Comparison of ENCODE assay signal across 14 cellular contexts in genomic region chr2:234679151-234679765, GRCh38.
DNase-seq lines count a peak whose midpoint lies in the region; ATAC-seq, FAIRE-seq and TF ChIP-seq lines count a peak whose summit lies in the region.
"Had no signal": no experiment of that assay in that cellular context is flagged by ENCODE, and none has a peak within 500 bp of the region (broad histone marks: within the 10 kb centered on the region; RNA-seq: fewer than 3 reads in every experiment).

No MANE protein-coding gene starts in this region.

- peak overlapping the region; percentile 53 for H2AK9ac ChIP-seq in IMR-90 (replicated peaks; ENCODE audit: low read depth, low read length, poor library complexity)

- BruUV-seq in IMR-90 (replicated peaks; lab: Mats Ljungman, UMichigan): no TSS peak
- BruUV-seq in MCF 10A (replicated peaks; lab: Mats Ljungman, UMichigan): no TSS peak
- BruUV-seq in HepG2 (replicated peaks; lab: Mats Ljungman, UMichigan): no TSS peak

- H3K4me3 ChIP-seq in IMR-90 (ENCODE audit: insufficient read depth, low read depth, low read length) (peak overlapping the region; percentile 5; the same call in 1 of the 2 replicates), HepG2 (replicated peaks in 1 of 3; ENCODE audit: insufficient read depth in 1 of 3, low read depth in 2 of 3, low read length in 3 of 3) (no peak overlapping the region), suprapubic skin (no peak overlapping the region)
- H3K4me3 ChIP-seq: lung had no signal

- ATAC-seq in IMR-90 (ENCODE audit: low read depth) (peak; percentile 8; the same call in 1 of the 2 replicates), HepG2 (no peak), left lobe of liver (no peak), HG02759 (IDR thresholded peaks at IDR 0.05; ENCODE audit: unreplicated experiment) (no peak), GM18520 (IDR thresholded peaks at IDR 0.05; ENCODE audit: unreplicated experiment) (no peak)

- peak overlapping the region; percentile 99 for H2BK15ac ChIP-seq in IMR-90 (ENCODE audit: low read depth, low read length)

- H3K36me3 Mint-ChIP-seq in MCF 10A (ENCODE audit: insufficient read depth, unreplicated experiment): peaks cover 6% of the 10 kb centered on the region
- H3K36me3 Mint-ChIP-seq: activated CD4-positive, alpha-beta memory T cell treated with anti-CD3 and anti-CD28 coated beads for 36 hours; brain had no signal

- H3K27me3 Mint-ChIP-seq in MCF 10A (ENCODE audit: insufficient read depth, unreplicated experiment): no peaks in the 10 kb centered on the region

- H3K23ac ChIP-seq in IMR-90 (ENCODE audit: low read depth, low read length): peak overlapping the region; percentile 93

- POLR2A ChIA-PET in IMR-90 (lab: Charles Lee; ENCODE audit: unreplicated experiment) (interaction anchor here (0.9 to 1.0 kb wide), 2 partner anchors 16 to 270 kb away, joined by 3 read pairs; no protein-coding TSS in a partner anchor), MCF 10A (lab: Yijun Ruan, JAX) (interaction anchor here (0.6 to 1.0 kb wide), 5 partner anchors 9 to 651 kb away, joined by 3 to 4 read pairs (median 3); no protein-coding TSS in a partner anchor), HepG2 (lab: Yijun Ruan, JAX) (interaction anchor here (0.9 to 11.7 kb wide), 16 partner anchors 13 to 427 kb away, joined by 3 to 484 read pairs (median 5); no protein-coding TSS in a partner anchor)

- H3K4ac ChIP-seq in IMR-90 (ENCODE audit: low read depth, low read length): peak overlapping the region; percentile 95

- peak overlapping the region; percentile 93 for H2BK5ac ChIP-seq in IMR-90 (ENCODE audit: low read depth, low read length, poor library complexity, severe bottlenecking)

- WGBS in IMR-90 (ENCODE audit: extremely low coverage in 2 of 2, insufficient read length in 1 of 2), 2 experiments: 70% methylated on average over 2 of the region's 13 CpGs; no CpG with 5 or more reads in 1 of the 2 experiments
- WGBS in HepG2 (ENCODE audit: low lambda C conversion rate): 80% methylated on average over 13 of the region's 13 CpGs
- WGBS in suprapubic skin: 65% methylated on average over 13 of the region's 13 CpGs

- H4K8ac ChIP-seq in IMR-90 (ENCODE audit: low read depth in 2 of 2, low read length in 2 of 2): peak overlapping the region; percentile 84 to 93

- H3K79me1 ChIP-seq in IMR-90 (ENCODE audit: low read depth in 1 of 2, low read length in 2 of 2): peaks cover 0 to 40% of the 10 kb centered on the region in 2 experiments; a peak in 2 of 4 replicates

- dilution Hi-C loops in IMR-90 (cut with HindIII; ENCODE audit: low sequenced_read_pairs, unreplicated experiment): no loop called here

- peak overlapping the region; percentile 80 for H3K4me2 ChIP-seq in IMR-90 (ENCODE audit: low read depth, low read length)
- H3K4me2 ChIP-seq in HepG2 (ENCODE audit: low read depth, low read length): peak overlapping the region; percentile 46

- H3K27ac ChIP-seq in IMR-90 (ENCODE audit: insufficient read depth, low read length) (peak overlapping the region; percentile 90), HepG2 (ENCODE audit: extremely low read length, insufficient read depth, low read length) (peak overlapping the region; percentile 86), suprapubic skin (peak overlapping the region; percentile 73)
- H3K27ac ChIP-seq: C4-2B had no signal

- H2AK5ac ChIP-seq in IMR-90 (ENCODE audit: low read depth, low read length): peak overlapping the region; percentile 92

- TF ChIP-seq POLR2A in IMR-90 (IDR thresholded peaks at IDR 0.05; ENCODE audit: low read depth, low read length): no peak
- no peak for TF ChIP-seq POLR2A in HepG2 (IDR thresholded peaks at IDR 0.05; ENCODE audit: insufficient read depth in 1 of 2, low read depth in 2 of 2, low read length in 2 of 2)
- TF ChIP-seq POLR2A in suprapubic skin (IDR thresholded peaks at IDR 0.05): no peak

- H3K27ac Mint-ChIP-seq in MCF 10A (ENCODE audit: low read depth, unreplicated experiment): no peak overlapping the region
- H3K27ac Mint-ChIP-seq: activated CD4-positive, alpha-beta memory T cell treated with anti-CD3 and anti-CD28 coated beads for 36 hours had no signal

- H4K91ac ChIP-seq in IMR-90 (ENCODE audit: insufficient read depth, low read depth, low read length): peak overlapping the region; percentile 98

- intact Hi-C loops in IMR-90 (cut with micrococcal nuclease) (loop anchor here (5.0 to 10.0 kb wide), 5 partner anchors 82 to 438 kb away; no protein-coding TSS in a partner anchor), MCF 10A (cut with micrococcal nuclease) (loop anchor here (10.0 kb wide), 1 partner anchor 276 kb away; the partner anchor contains the start of gene SH3BP4), HepG2 (cut with micrococcal nuclease; ENCODE audit: unreplicated experiment) (loop anchor here (5.0 kb wide), 2 partner anchors 203 to 273 kb away; partner anchors contain the start of gene SH3BP4)

- TF ChIP-seq CTCF in IMR-90 (conservative IDR thresholded peaks at IDR 0.05; ENCODE audit: low read depth, low read length) (no peak), MCF 10A (IDR thresholded peaks at IDR 0.05; ENCODE audit: unreplicated experiment) (no peak), HepG2 (CRISPR knock-in tag; IDR thresholded peaks at IDR 0.05) (no peak), suprapubic skin (IDR thresholded peaks at IDR 0.05) (no peak)

- CTCF ChIA-PET in IMR-90 (lab: Yijun Ruan, JAX): interaction anchor here (1.1 to 1.6 kb wide), 6 partner anchors 46 to 428 kb away, joined by 3 to 5 read pairs (median 3); no protein-coding TSS in a partner anchor
- CTCF ChIA-PET in MCF 10A (lab: Yijun Ruan, JAX): interaction anchor here (0.9 to 1.6 kb wide), 3 partner anchors 12 to 378 kb away, joined by 3 to 6 read pairs (median 3); no protein-coding TSS in a partner anchor
- CTCF ChIA-PET in HepG2 (lab: Yijun Ruan, JAX; ENCODE audit: low intra/inter-chr PET ratio, low total read pairs): no interaction called here

- H3K27me3 ChIP-seq in IMR-90 (ENCODE audit: control insufficient read depth, insufficient read depth, low read length) (no peaks in the 10 kb centered on the region), HepG2 (ENCODE audit: control insufficient read depth in 1 of 2, insufficient read depth in 2 of 2, low read length in 2 of 2) (no peaks in the 10 kb centered on the region), suprapubic skin (no peaks in the 10 kb centered on the region)

- H3K9me3 Mint-ChIP-seq in MCF 10A (ENCODE audit: unreplicated experiment): peaks cover 7% of the 10 kb centered on the region
- H3K9me3 Mint-ChIP-seq: activated CD4-positive, alpha-beta memory T cell treated with anti-CD3 and anti-CD28 coated beads for 36 hours had no signal

- H4K5ac ChIP-seq in IMR-90 (ENCODE audit: low read depth, low read length): peak overlapping the region; percentile 94

- no peaks in the 10 kb centered on the region for H4K20me1 ChIP-seq in IMR-90 (ENCODE audit: insufficient read depth, low read length)
- no peaks in the 10 kb centered on the region for H4K20me1 ChIP-seq in HepG2 (ENCODE audit: insufficient read depth, low read length)

- H3K9me3 ChIP-seq in IMR-90 (ENCODE audit: control insufficient read depth, insufficient read depth, low read length) (no peaks in the 10 kb centered on the region), HepG2 (ENCODE audit: low read length) (no peaks in the 10 kb centered on the region), suprapubic skin (no peaks in the 10 kb centered on the region)

- H3K56ac ChIP-seq in IMR-90 (ENCODE audit: extremely low read depth, insufficient read depth, low read length): peak overlapping the region; percentile 99

- H3K4me1 ChIP-seq in IMR-90 (ENCODE audit: control insufficient read depth, insufficient read depth, low read length) (peaks cover 38% of the 10 kb centered on the region), HepG2 (ENCODE audit: insufficient read depth, low read length) (peaks cover 99% of the 10 kb centered on the region), suprapubic skin (peaks cover 22% of the 10 kb centered on the region)

- no peaks in the 10 kb centered on the region for H3K36me3 ChIP-seq in IMR-90 (ENCODE audit: control insufficient read depth, insufficient read depth, low read length)
- no peaks in the 10 kb centered on the region for H3K36me3 ChIP-seq in HepG2 (replicated peaks in 1 of 2; ENCODE audit: control insufficient read depth in 1 of 2, insufficient read depth in 2 of 2, low read length in 2 of 2)
- H3K36me3 ChIP-seq in suprapubic skin: no peaks in the 10 kb centered on the region

- H3K14ac ChIP-seq in IMR-90 (replicated peaks; ENCODE audit: low read depth, low read length): peak overlapping the region; percentile 93

- DNase-seq in IMR-90 (no peak), MCF 10A (ENCODE audit: unreplicated experiment) (peak; percentile 50), HepG2 (ENCODE audit: low spot score) (no peak), suprapubic skin (ENCODE audit: low spot score in 2 of 2) (peak in 1 of 2 donors; percentile 16), left lobe of liver (ENCODE audit: low spot score) (no peak), NCI-H524 (lab: John Stamatoyannopoulos, UW) (no peak)
- DNase-seq: activated CD4-positive, alpha-beta memory T cell treated with anti-CD3 and anti-CD28 coated beads for 36 hours; NCI-H1930; stimulated activated CD4-positive, alpha-beta T cell treated with anti-CD3 and anti-CD28 coated beads, Interleukin-1b, Interleukin-23, amount 100 ng/mL, for 48 hours had no signal

- TF ChIP-seq RAD21 in IMR-90 (IDR thresholded peaks at IDR 0.05; ENCODE audit: low read length) (no peak), HepG2 (CRISPR knock-in tag; IDR thresholded peaks at IDR 0.05) (no peak)

- H3K9me1 ChIP-seq in IMR-90 (ENCODE audit: insufficient read depth, low read length): peaks cover 43% of the 10 kb centered on the region

- H3K9ac ChIP-seq in IMR-90 (ENCODE audit: low read depth, low read length) (peak overlapping the region; percentile 71), HepG2 (ENCODE audit: insufficient read depth, low read depth, low read length) (peak overlapping the region; percentile 59)

- H3K18ac ChIP-seq in IMR-90 (ENCODE audit: low read depth, low read length): peak overlapping the region; percentile 97

- H3K79me2 ChIP-seq in HepG2 (ENCODE audit: insufficient read depth, low read length): no peaks in the 10 kb centered on the region

- H3K4me3 Mint-ChIP-seq in MCF 10A (ENCODE audit: unreplicated experiment): no peak overlapping the region
- H3K4me3 Mint-ChIP-seq: activated CD4-positive, alpha-beta memory T cell treated with anti-CD3 and anti-CD28 coated beads for 36 hours; brain had no signal

- H2BK20ac ChIP-seq in IMR-90 (ENCODE audit: low read depth, low read length): peak overlapping the region; percentile 88

- no peak for FAIRE-seq in HepG2 (lab: Jason Lieb, UNC)

- in situ Hi-C loops in IMR-90 (cut with MboI; ENCODE audit: low sequenced_read_pairs) (no loop called here), HepG2 (cut with HindIII; ENCODE audit: extremely low pct_ligation_motif_present, low pct_unique_long_range_greater_than_20kb) (no loop called here)

- peak overlapping the region; percentile 99 for H2BK120ac ChIP-seq in IMR-90 (ENCODE audit: low read depth, low read length)

- TF ChIP-seq EP300 in HepG2 (IDR thresholded peaks at IDR 0.05; ENCODE audit: low read depth in 2 of 2, low read length in 2 of 2) (no peak), HepG2 (CRISPR knock-in tag; IDR thresholded peaks at IDR 0.05; ENCODE audit: borderline replicate concordance) (no peak), suprapubic skin (IDR thresholded peaks at IDR 0.05) (no peak)

- H2AFZ ChIP-seq in IMR-90 (replicated peaks; ENCODE audit: low read length, poor library complexity): peak overlapping the region; percentile 16
- no peak overlapping the region for H2AFZ ChIP-seq in HepG2 (ENCODE audit: low read length)

- H3K4me1 Mint-ChIP-seq in MCF 10A (ENCODE audit: insufficient read depth, unreplicated experiment): peaks cover 25% of the 10 kb centered on the region
